ENCODE assay signal across 8 cellular contexts in the genomic region with DNA sequence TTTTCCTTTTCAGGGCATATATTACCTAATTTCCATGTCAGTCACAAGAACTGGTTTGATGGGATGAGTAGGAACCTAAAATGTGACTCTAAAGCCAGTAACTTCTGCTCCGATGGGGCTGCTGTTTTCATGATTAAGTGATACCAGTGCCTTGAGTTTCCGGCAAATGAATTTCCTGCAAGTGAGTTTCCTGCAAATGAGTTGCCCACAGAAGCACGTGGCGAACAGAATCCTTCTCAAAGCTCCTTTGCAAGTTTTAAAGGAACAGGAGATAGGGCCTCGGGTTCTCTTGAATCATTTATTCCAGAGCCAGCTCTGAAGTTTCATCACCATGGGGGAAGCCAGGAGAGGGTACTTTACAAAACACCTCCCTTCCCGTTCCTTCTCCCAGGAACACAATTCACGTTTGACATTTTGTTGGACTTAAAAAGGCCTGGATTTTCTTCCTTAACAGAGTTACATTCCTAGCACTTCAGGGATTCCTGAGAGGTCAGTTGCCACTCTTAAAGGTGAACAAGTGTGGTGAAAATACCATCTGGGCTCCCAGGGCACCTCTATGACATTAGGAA. TPM values are rescaled to one million over a fixed set of nuclear protein-coding genes. Genes with fewer than 3 reads are reported as not detected.
DNase-seq lines count a peak whose midpoint lies in the region; ATAC-seq and TF ChIP-seq lines count a peak whose summit lies in the region.

No MANE protein-coding gene starts in this region.

- CTCF ChIA-PET in mammary epithelial cell (lab: Charles Lee; ENCODE audit: low non-redundant PET), result no interaction called here

- H3K4me1 ChIP-seq in mammary epithelial cell (ENCODE audit: insufficient read depth, low read length) (peaks cover 17% of the 10 kb centered on the region), muscle layer of colon (ENCODE audit: insufficient read depth, low read length) (peaks cover 36% of the 10 kb centered on the region)

- H3K36me3 Mint-ChIP-seq in glutamatergic neuron (ENCODE audit: unreplicated experiment), result no peaks in the 10 kb centered on the region

- H3K27me3 Mint-ChIP-seq in glutamatergic neuron (ENCODE audit: unreplicated experiment), result peaks cover 9% of the 10 kb centered on the region

- peak overlapping the region; percentile 90 for H2AFZ ChIP-seq in mammary epithelial cell (ENCODE audit: low read depth, low read length)

- ATAC-seq in HG03342 (IDR thresholded peaks at IDR 0.05; ENCODE audit: unreplicated experiment), result no peak
- no peak for ATAC-seq in GM19452 (IDR thresholded peaks at IDR 0.05; ENCODE audit: unreplicated experiment)
- ATAC-seq in HG03139 (IDR thresholded peaks at IDR 0.05; ENCODE audit: unreplicated experiment), result no peak

- dilution Hi-C loops in mammary epithelial cell (cut with HindIII; ENCODE audit: low sequenced_read_pairs), result loop anchor here (10.0 kb wide), 1 partner anchor 201 kb away; no protein-coding TSS in a partner anchor

- no peaks in the 10 kb centered on the region for H4K20me1 ChIP-seq in mammary epithelial cell (ENCODE audit: insufficient read depth, low read length)

- intact Hi-C loops in mammary epithelial cell (cut with micrococcal nuclease), result no loop called here

- WGBS in mammary epithelial cell (ENCODE audit: low coverage, missing lambda C conversion rate), result 17% methylated on average over 7 of the region's 7 CpGs

- in situ Hi-C loops in mammary epithelial cell (cut with MboI; ENCODE audit: low sequenced_read_pairs in 2 of 2), result no loop called here

- H3K27me3 ChIP-seq in mammary epithelial cell (ENCODE audit: insufficient read depth, low read length), result no peaks in the 10 kb centered on the region
- H3K27me3 ChIP-seq in muscle layer of colon (ENCODE audit: control insufficient read depth in 1 of 2, insufficient read depth in 2 of 2, low read length in 2 of 2), result no peaks in the 10 kb centered on the region

- H3K27ac Mint-ChIP-seq in glutamatergic neuron (ENCODE audit: unreplicated experiment), result no peak overlapping the region

- peaks cover 14% of the 10 kb centered on the region for H3K4me1 Mint-ChIP-seq in glutamatergic neuron (ENCODE audit: low read depth, unreplicated experiment)

- H3K4me3 Mint-ChIP-seq in glutamatergic neuron (ENCODE audit: unreplicated experiment), result no peak overlapping the region

- DNase-seq in AG10803 (ENCODE audit: low read depth) (peak; percentile 65), NCI-H226 (peak; percentile 32), mammary epithelial cell (peak; percentile 54), glutamatergic neuron (no peak)

- H3K4me3 ChIP-seq in AG10803 (ENCODE audit: low read length) (no peak overlapping the region), mammary epithelial cell (replicated peaks in 1 of 3; ENCODE audit: insufficient read depth in 1 of 3, low read depth in 2 of 3, low read length in 3 of 3) (no peak overlapping the region), muscle layer of colon (ENCODE audit: low read depth in 1 of 2, low read length in 2 of 2) (no peak overlapping the region)

- no peaks in the 10 kb centered on the region for H3K36me3 ChIP-seq in mammary epithelial cell (ENCODE audit: insufficient read depth, low read length)
- no peaks in the 10 kb centered on the region for H3K36me3 ChIP-seq in muscle layer of colon (ENCODE audit: insufficient read depth, low read length)

- H3K4me2 ChIP-seq in mammary epithelial cell (ENCODE audit: insufficient read depth, low read depth, low read length), result peak overlapping the region; percentile 22

- H3K9ac ChIP-seq in mammary epithelial cell (ENCODE audit: insufficient read depth, low read length) (peak overlapping the region; percentile 28), muscle layer of colon (ENCODE audit: low read length) (no peak overlapping the region)

- H3K27ac ChIP-seq in mammary epithelial cell (ENCODE audit: insufficient read depth, low read depth, low read length) (peak overlapping the region; percentile 33), muscle layer of colon (ENCODE audit: low read depth, low read length) (peak overlapping the region; percentile 53)

- H3K9me3 Mint-ChIP-seq in glutamatergic neuron (ENCODE audit: unreplicated experiment), result peaks cover 5% of the 10 kb centered on the region

- no peak for TF ChIP-seq CTCF in AG10803 (conservative IDR thresholded peaks at IDR 0.05; ENCODE audit: low read length)
- TF ChIP-seq CTCF in mammary epithelial cell (conservative IDR thresholded peaks at IDR 0.05 in 1 of 2, IDR thresholded peaks at IDR 0.05 in 1 of 2; ENCODE audit: extremely low read depth in 1 of 2, insufficient read depth in 1 of 2, low read depth in 1 of 2, low read length in 2 of 2), result no peak
- no peak for TF ChIP-seq CTCF in glutamatergic neuron (IDR thresholded peaks at IDR 0.05; ENCODE audit: partially characterized antibody, unreplicated experiment)

- BruUV-seq in mammary epithelial cell (replicated peaks; lab: Mats Ljungman, UMichigan), result no TSS peak

- H3K9me3 ChIP-seq in mammary epithelial cell (replicated peaks; ENCODE audit: insufficient read depth, low read length), result no peaks in the 10 kb centered on the region
- no peaks in the 10 kb centered on the region for H3K9me3 ChIP-seq in muscle layer of colon (ENCODE audit: low read length)

- H3K79me2 ChIP-seq in mammary epithelial cell (ENCODE audit: insufficient read depth, low read length), result peaks cover 28% of the 10 kb centered on the region

RNA-seq across cellular contexts. Expression of gene PPTC7, which starts 2.2 kb away (rescaled TPM):
- total RNA-seq in mammary epithelial cell (10 to 100 TPM; 17.7 to 26.5 TPM), glutamatergic neuron (ENCODE audit: unreplicated experiment) (11.4 TPM)
- polyA plus RNA-seq in mammary epithelial cell, result 18.2 TPM
- 12.5 TPM for polyA minus RNA-seq in mammary epithelial cell

RNA-seq across cellular contexts. Expression of gene TCTN1, which starts 28.6 kb away (rescaled TPM):
- total RNA-seq in mammary epithelial cell (10 to 100 TPM; 19.4 to 36.0 TPM), glutamatergic neuron (ENCODE audit: unreplicated experiment) (21.8 TPM)
- 12.4 TPM for polyA plus RNA-seq in mammary epithelial cell
- polyA minus RNA-seq in mammary epithelial cell, result 119 TPM
